10 cellular contexts compared by ENCODE assay signal in genomic region chr6:167046861-167047495, GRCh38. TPM values are rescaled to one million over a fixed set of nuclear protein-coding genes. Genes with fewer than 3 reads are reported as not detected.
A peak's percentile ranks its signal among the peaks of the same experiment; 100 is the strongest.
DNase-seq lines count a peak whose midpoint lies in the region; ATAC-seq and TF ChIP-seq lines count a peak whose summit lies in the region.
"Had no signal": no experiment of that assay in that cellular context is flagged by ENCODE, and none has a peak within 500 bp of the region (broad histone marks: within the 10 kb centered on the region; RNA-seq: fewer than 3 reads in every experiment).

No MANE protein-coding gene starts in this region.

- TF ChIP-seq CTCF in activated B cell treated with CpG ODN at 0.5 μM for 24 hours (IDR thresholded peaks at IDR 0.05) (no peak), spleen (IDR thresholded peaks at IDR 0.05 in 8 of 11, conservative IDR thresholded peaks at IDR 0.05 in 3 of 11) (no peak), osteoblast (IDR thresholded peaks at IDR 0.05; ENCODE audit: extremely low read depth, low read depth, low read length) (no peak)

- ATAC-seq in HG02852 (IDR thresholded peaks at IDR 0.05; ENCODE audit: unreplicated experiment) (peak; percentile 12), activated B cell treated with CpG ODN at 0.5 μM for 24 hours (ENCODE audit: low read depth) (peak; percentile 38)

- TF ChIP-seq POLR2A in spleen (IDR thresholded peaks at IDR 0.05): no peak

- H3K4me1 ChIP-seq in spleen: peaks cover 13 to 42% (median 26%) of the 10 kb centered on the region in 6 donors
- peaks cover 11% of the 10 kb centered on the region for H3K4me1 ChIP-seq in osteoblast (ENCODE audit: insufficient read depth, low read length)

- H4K20me1 ChIP-seq in osteoblast (ENCODE audit: insufficient read depth, low read length): no peaks in the 10 kb centered on the region

- intact Hi-C loops in activated B cell treated with CpG ODN at 0.5 μM for 24 hours (cut with micrococcal nuclease) (loop anchor here (1.0 to 5.0 kb wide), 8 partner anchors 9 to 420 kb away; partner anchors contain the start of genes CEP43, RNASET2 and RPS6KA2), spleen (cut with DNase I; ENCODE audit: low total_unique reads) (no loop called here)

- H3K27ac ChIP-seq in spleen (peak overlapping the region; percentile 57 to 85 (median 80)), osteoblast (ENCODE audit: low read depth, low read length) (no peak overlapping the region)
- H3K27ac ChIP-seq: thoracic aorta had no signal

- H3K4me3 ChIP-seq in spleen: peak overlapping the region in 1 of 8 donors; percentile 47
- no peak overlapping the region for H3K4me3 ChIP-seq in osteoblast (ENCODE audit: insufficient read depth, low read length)
- H3K4me3 ChIP-seq: thoracic aorta had no signal

- DNase-seq in activated CD4-positive, alpha-beta T cell treated with anti-CD3 and anti-CD28 coated beads, Interleukin-2, amount 10 ng/mL, durations not matched to agents 7 days and 5 days: no peak
- no peak for DNase-seq in activated CD4-positive, alpha-beta T cell treated with anti-CD3 and anti-CD28 coated beads for 1 hour
- DNase-seq in activated B cell treated with CpG ODN at 0.5 μM for 24 hours: no peak
- no peak for DNase-seq in spleen
- DNase-seq in stimulated activated CD4-positive, alpha-beta T cell treated with anti-CD3 and anti-CD28 coated beads, Interleukin-1b, Interleukin-23, amount 100 ng/mL, for 48 hours: no peak
- DNase-seq in osteoblast (ENCODE audit: insufficient read length, low spot score, missing footprints): no peak
- DNase-seq in cerebellar nuclear complex (lab: John Stamatoyannopoulos, UW): no peak
- DNase-seq: mesendoderm had no signal

- H3K9me3 Mint-ChIP-seq in activated CD4-positive, alpha-beta T cell treated with anti-CD3 and anti-CD28 coated beads, Interleukin-2, amount 10 ng/mL, durations not matched to agents 7 days and 5 days: no peaks in the 10 kb centered on the region
- no peaks in the 10 kb centered on the region for H3K9me3 Mint-ChIP-seq in activated B cell treated with CpG ODN at 0.5 μM for 24 hours

- H2AFZ ChIP-seq in osteoblast (ENCODE audit: low read length): no peak overlapping the region

- no peaks in the 10 kb centered on the region for H3K9me3 ChIP-seq in spleen
- no peaks in the 10 kb centered on the region for H3K9me3 ChIP-seq in osteoblast (ENCODE audit: low read depth, low read length)
- H3K9me3 ChIP-seq: thoracic aorta had no signal

- H3K36me3 Mint-ChIP-seq in activated CD4-positive, alpha-beta T cell treated with anti-CD3 and anti-CD28 coated beads, Interleukin-2, amount 10 ng/mL, durations not matched to agents 7 days and 5 days (ENCODE audit: low read depth): peaks cover 5% of the 10 kb centered on the region
- peaks cover 5% of the 10 kb centered on the region for H3K36me3 Mint-ChIP-seq in activated B cell treated with CpG ODN at 0.5 μM for 24 hours (ENCODE audit: low read depth)

- peaks cover 24% of the 10 kb centered on the region for H3K4me1 Mint-ChIP-seq in activated CD4-positive, alpha-beta T cell treated with anti-CD3 and anti-CD28 coated beads, Interleukin-2, amount 10 ng/mL, durations not matched to agents 7 days and 5 days
- peaks cover 74% of the 10 kb centered on the region for H3K4me1 Mint-ChIP-seq in activated B cell treated with CpG ODN at 0.5 μM for 24 hours

- no peak overlapping the region for H3K4me2 ChIP-seq in osteoblast (ENCODE audit: insufficient read depth, low read length)

- no peaks in the 10 kb centered on the region for H3K79me2 ChIP-seq in osteoblast (ENCODE audit: insufficient read depth, low read length)

- no peaks in the 10 kb centered on the region for H3K27me3 ChIP-seq in spleen (replicated peaks in 1 of 7)
- no peaks in the 10 kb centered on the region for H3K27me3 ChIP-seq in osteoblast (ENCODE audit: insufficient read depth, low read length)

- POLR2A ChIA-PET in activated CD4-positive, alpha-beta T cell treated with anti-CD3 and anti-CD28 coated beads, Interleukin-2, amount 10 ng/mL, durations not matched to agents 7 days and 5 days (lab: Charles Lee): no interaction called here
- POLR2A ChIA-PET in activated B cell treated with CpG ODN at 0.5 μM for 24 hours (lab: Charles Lee): interaction anchor here (0.6 to 4.6 kb wide), 17 partner anchors 10 to 845 kb away, joined by 3 to 77 read pairs (median 9); partner anchors contain the start of genes CCR6, CEP43 and RNASET2

- CTCF ChIA-PET in activated CD4-positive, alpha-beta T cell treated with anti-CD3 and anti-CD28 coated beads, Interleukin-2, amount 10 ng/mL, durations not matched to agents 7 days and 5 days (lab: Charles Lee): interaction anchor here (1.0 kb wide), 1 partner anchor 96 kb away, joined by 4 read pairs; no protein-coding TSS in a partner anchor
- CTCF ChIA-PET in activated B cell treated with CpG ODN at 0.5 μM for 24 hours (lab: Charles Lee): interaction anchor here (0.7 to 1.9 kb wide), 9 partner anchors 16 to 94 kb away, joined by 3 to 18 read pairs (median 4); partner anchors contain the start of genes CCR6 and CEP43

- WGBS in spleen, 5 donors: 65 to 84% (median 76%) methylated on average over 7 to 8 of the region's 8 CpGs

- H3K4me3 Mint-ChIP-seq in activated CD4-positive, alpha-beta T cell treated with anti-CD3 and anti-CD28 coated beads, Interleukin-2, amount 10 ng/mL, durations not matched to agents 7 days and 5 days: no peak overlapping the region
- peak overlapping the region; percentile 76 for H3K4me3 Mint-ChIP-seq in activated B cell treated with CpG ODN at 0.5 μM for 24 hours

- peaks cover 0 to 17% (median 0%) of the 10 kb centered on the region in 6 donors for H3K36me3 ChIP-seq in spleen
- H3K36me3 ChIP-seq in osteoblast (ENCODE audit: insufficient read depth, low read length): no peaks in the 10 kb centered on the region
- H3K36me3 ChIP-seq: thoracic aorta had no signal

- H3K27me3 Mint-ChIP-seq in activated CD4-positive, alpha-beta T cell treated with anti-CD3 and anti-CD28 coated beads, Interleukin-2, amount 10 ng/mL, durations not matched to agents 7 days and 5 days: no peaks in the 10 kb centered on the region
- no peaks in the 10 kb centered on the region for H3K27me3 Mint-ChIP-seq in activated B cell treated with CpG ODN at 0.5 μM for 24 hours

- H3K27ac Mint-ChIP-seq in activated CD4-positive, alpha-beta T cell treated with anti-CD3 and anti-CD28 coated beads, Interleukin-2, amount 10 ng/mL, durations not matched to agents 7 days and 5 days: peak overlapping the region; percentile 89
- H3K27ac Mint-ChIP-seq in activated B cell treated with CpG ODN at 0.5 μM for 24 hours: peak overlapping the region; percentile 96

RNA-seq across cellular contexts. Expression of gene CEP43, which starts 47.8 kb away (rescaled TPM):
- total RNA-seq in activated CD4-positive, alpha-beta T cell treated with anti-CD3 and anti-CD28 coated beads, Interleukin-2, amount 10 ng/mL, durations not matched to agents 7 days and 5 days: 10 to 100 TPM; 20.9 to 23.5 TPM
- total RNA-seq in activated B cell treated with CpG ODN at 0.5 μM for 24 hours (26.8 and 31.0 TPM in 2 replicates), spleen (10 to 100 TPM; 13.1 to 21.8 (median 17.7) TPM), osteoblast (19.4 and 19.5 TPM in 2 replicates)
- 10 to 100 TPM in 1 of 3 donors, 1 to 10 TPM in 2; 9.0 to 10.6 (median 9.0) TPM for polyA plus RNA-seq in spleen
